In genomic region chr11:86802146-86802545, GRCh38 we compare ENCODE assay signal across 10 cellular contexts. TPM values are rescaled to one million over a fixed set of nuclear protein-coding genes. Genes with fewer than 3 reads are reported as not detected.
DNase-seq lines count a peak whose midpoint lies in the region; ATAC-seq and TF ChIP-seq lines count a peak whose summit lies in the region.
"Had no signal": no experiment of that assay in that cellular context is flagged by ENCODE, and none has a peak within 500 bp of the region (broad histone marks: within the 10 kb centered on the region; RNA-seq: fewer than 3 reads in every experiment).

No MANE protein-coding gene starts in this region.

- H3K9me3 ChIP-seq in SK-N-SH (no peaks in the 10 kb centered on the region), transverse colon (no peaks in the 10 kb centered on the region)

- H3K36me3 Mint-ChIP-seq in effector memory CD8-positive, alpha-beta T cell (ENCODE audit: insufficient read depth) = no peaks in the 10 kb centered on the region
- H3K36me3 Mint-ChIP-seq in natural killer cell = no peaks in the 10 kb centered on the region
- H3K36me3 Mint-ChIP-seq: stimulated activated memory B cell treated with anti-CD40 and anti-IgM and Interleukin-4, amounts not matched to agents 10 μg/mL and 1 μg/mL and 100 μg/mL, for 72 hours had no signal

- H3K27me3 Mint-ChIP-seq in effector memory CD8-positive, alpha-beta T cell = peaks cover 0 to 31% of the 10 kb centered on the region in 2 donors
- H3K27me3 Mint-ChIP-seq in natural killer cell (ENCODE audit: low read depth in 2 of 2) = no peaks in the 10 kb centered on the region

- TF ChIP-seq RAD21 in SK-N-SH (IDR thresholded peaks at IDR 0.05; ENCODE audit: low read length) = no peak

- H3K36me3 ChIP-seq in SK-N-SH (replicated peaks in 1 of 2; ENCODE audit: control insufficient read depth in 1 of 2, insufficient read depth in 2 of 2, low read length in 1 of 2) = peaks cover 26 to 44% of the 10 kb centered on the region in 2 experiments
- H3K36me3 ChIP-seq in transverse colon = no peaks in the 10 kb centered on the region

- H3K4me1 ChIP-seq in SK-N-SH (ENCODE audit: control insufficient read depth in 1 of 2, insufficient read depth in 2 of 2, low read depth in 1 of 2, low read length in 1 of 2) (peaks cover 6 to 30% of the 10 kb centered on the region in 2 experiments), transverse colon (peaks cover 4 to 43% (median 12%) of the 10 kb centered on the region in 4 donors)

- H3K27ac ChIP-seq in SK-N-SH (ENCODE audit: low read depth in 2 of 2, low read length in 1 of 2) (peak overlapping the region; percentile 60 to 93), transverse colon (peak overlapping the region; percentile 79 to 90 (median 86))

- 18% methylated on average over 5 of the region's 5 CpGs for WGBS in SK-N-SH (ENCODE audit: low lambda C conversion rate)
- 23 to 29% methylated on average over 5 of the region's 5 CpGs for WGBS in transverse colon (ENCODE audit: low coverage in 1 of 2), 2 donors

- no peak overlapping the region for H2AFZ ChIP-seq in SK-N-SH (ENCODE audit: low read depth)

- H3K9ac ChIP-seq in SK-N-SH = peak overlapping the region; percentile 99

- H3K4me3 ChIP-seq in SK-N-SH (ENCODE audit: low read depth in 2 of 2, low read length in 1 of 2) = peak overlapping the region; percentile 73 to 84
- peak overlapping the region in 3 of 4 donors; percentile 63 to 79 (median 77) for H3K4me3 ChIP-seq in transverse colon

- H3K79me2 ChIP-seq in SK-N-SH (ENCODE audit: insufficient read depth) = peaks cover 78% of the 10 kb centered on the region

- peak overlapping the region; percentile 81 to 85 for H3K4me3 Mint-ChIP-seq in effector memory CD8-positive, alpha-beta T cell
- H3K4me3 Mint-ChIP-seq in natural killer cell = peak overlapping the region; percentile 96
- H3K4me3 Mint-ChIP-seq: stimulated activated memory B cell treated with anti-CD40 and anti-IgM and Interleukin-4, amounts not matched to agents 10 μg/mL and 1 μg/mL and 100 μg/mL, for 72 hours had no signal

- H3K9me3 Mint-ChIP-seq in effector memory CD8-positive, alpha-beta T cell = no peaks in the 10 kb centered on the region
- H3K9me3 Mint-ChIP-seq in natural killer cell = no peaks in the 10 kb centered on the region
- H3K9me3 Mint-ChIP-seq: stimulated activated memory B cell treated with anti-CD40 and anti-IgM and Interleukin-4, amounts not matched to agents 10 μg/mL and 1 μg/mL and 100 μg/mL, for 72 hours had no signal

- H3K27me3 ChIP-seq in SK-N-SH (ENCODE audit: insufficient read depth) (no peaks in the 10 kb centered on the region), transverse colon (no peaks in the 10 kb centered on the region)

- H3K9me2 ChIP-seq in SK-N-SH = no peaks in the 10 kb centered on the region

- DNase-seq in SK-N-SH = no peak
- no peak for DNase-seq in effector memory CD8-positive, alpha-beta T cell
- DNase-seq in natural killer cell = no peak
- DNase-seq in transverse colon = no peak
- no peak for DNase-seq in iPS-NIHi7 (ENCODE audit: extremely low spot score)
- no peak for DNase-seq in NOMO-1 treated with dmso at 0.1 percent for 144 hours (lab: John Stamatoyannopoulos, UW; ENCODE audit: unreplicated experiment)
- DNase-seq: 8988T had no signal

- CTCF ChIA-PET in SK-N-SH (lab: Yijun Ruan, JAX) = interaction anchor here (0.7 to 6.4 kb wide), 9 partner anchors 10 to 346 kb away, joined by 3 to 32 read pairs (median 3); no protein-coding TSS in a partner anchor

- peak overlapping the region in 1 of 2 donors; percentile 84 for H3K27ac Mint-ChIP-seq in effector memory CD8-positive, alpha-beta T cell
- peak overlapping the region; percentile 88 to 95 for H3K27ac Mint-ChIP-seq in natural killer cell
- H3K27ac Mint-ChIP-seq: stimulated activated memory B cell treated with anti-CD40 and anti-IgM and Interleukin-4, amounts not matched to agents 10 μg/mL and 1 μg/mL and 100 μg/mL, for 72 hours had no signal

- H3K4me1 Mint-ChIP-seq in effector memory CD8-positive, alpha-beta T cell (ENCODE audit: low read depth in 2 of 2) = peaks cover 27 to 28% of the 10 kb centered on the region in 2 donors
- H3K4me1 Mint-ChIP-seq in natural killer cell = peaks cover 67 to 69% of the 10 kb centered on the region in 2 donors

- in situ Hi-C loops in transverse colon (cut with MboI; ENCODE audit: low pct_ligation_motif_present in 1 of 4, low pct_unique_long_range_greater_than_20kb in 1 of 4, low sequenced_read_pairs in 3 of 4) = loop anchor here in 1 of 4 donors (25.0 kb wide), 1 partner anchor 190 kb away; no protein-coding TSS in a partner anchor

- H4K20me1 ChIP-seq in SK-N-SH (ENCODE audit: insufficient read depth) = peaks cover 39% of the 10 kb centered on the region

- H3F3A ChIP-seq in SK-N-SH (replicated peaks; ENCODE audit: insufficient read depth) = peaks cover 64% of the 10 kb centered on the region

- POLR2A ChIA-PET in SK-N-SH (lab: Yijun Ruan, JAX) = no interaction called here

- peak overlapping the region; percentile 80 for H3K4me2 ChIP-seq in SK-N-SH

- TF ChIP-seq CTCF in SK-N-SH (IDR thresholded peaks at IDR 0.05) = no peak
- no peak for TF ChIP-seq CTCF in natural killer cell (IDR thresholded peaks at IDR 0.05)
- TF ChIP-seq CTCF in transverse colon (IDR thresholded peaks at IDR 0.05) = no peak

- TF ChIP-seq POLR2A in transverse colon (IDR thresholded peaks at IDR 0.05) = no peak

- ATAC-seq in SK-N-SH treated with all-trans-retinoic acid at 6 μM for 48 hours = no peak
- no peak for ATAC-seq in effector memory CD8-positive, alpha-beta T cell (replicated peaks)
- ATAC-seq in natural killer cell = no peak
- ATAC-seq in GM18511 (IDR thresholded peaks at IDR 0.05; ENCODE audit: unreplicated experiment) = no peak
- ATAC-seq: stimulated activated memory B cell treated with anti-CD40 and anti-IgM and Interleukin-4, amounts not matched to agents 10 μg/mL and 1 μg/mL and 100 μg/mL, for 72 hours had no signal

- no peak for TF ChIP-seq EP300 in SK-N-SH (IDR thresholded peaks at IDR 0.05; ENCODE audit: borderline replicate concordance in 1 of 2, low read depth in 1 of 2, low read length in 1 of 2)
- no peak for TF ChIP-seq EP300 in transverse colon (IDR thresholded peaks at IDR 0.05; ENCODE audit: low read depth)

- intact Hi-C loops in natural killer cell (cut with micrococcal nuclease) (loop anchor here (2.0 to 5.0 kb wide), 2 partner anchors 190 to 315 kb away; no protein-coding TSS in a partner anchor), transverse colon (cut with DNase I; ENCODE audit: low total_unique reads) (loop anchor here (5.0 to 10.0 kb wide), 2 partner anchors 135 to 177 kb away; no protein-coding TSS in a partner anchor)

TF ChIP-seq in SK-N-SH, 30 proteins besides CTCF, POLR2A, EP300 and RAD21:
- TF ChIP-seq, protein P1, sequence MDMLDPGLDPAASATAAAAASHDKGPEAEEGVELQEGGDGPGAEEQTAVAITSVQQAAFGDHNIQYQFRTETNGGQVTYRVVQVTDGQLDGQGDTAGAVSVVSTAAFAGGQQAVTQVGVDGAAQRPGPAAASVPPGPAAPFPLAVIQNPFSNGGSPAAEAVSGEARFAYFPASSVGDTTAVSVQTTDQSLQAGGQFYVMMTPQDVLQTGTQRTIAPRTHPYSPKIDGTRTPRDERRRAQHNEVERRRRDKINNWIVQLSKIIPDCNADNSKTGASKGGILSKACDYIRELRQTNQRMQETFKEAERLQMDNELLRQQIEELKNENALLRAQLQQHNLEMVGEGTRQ (IDR thresholded peaks at IDR 0.05; ENCODE audit: borderline replicate concordance, low read depth, low read length) = no peak
- TF ChIP-seq FOXM1 (IDR thresholded peaks at IDR 0.05; ENCODE audit: low read depth) (no peak), GABPA (IDR thresholded peaks at IDR 0.05; ENCODE audit: low read depth) (no peak)

TF ChIP-seq in SK-N-SH treated with all-trans-retinoic acid at 6 μM for 48 hours, 23 proteins besides CTCF, POLR2A, EP300 and RAD21:
- TF ChIP-seq ZFP30 (CRISPR knock-in tag; IDR thresholded peaks at IDR 0.05) = no peak
- TF ChIP-seq GLIS3 (CRISPR knock-in tag; IDR thresholded peaks at IDR 0.05) = no peak
- TF ChIP-seq ARNTL (CRISPR knock-in tag; IDR thresholded peaks at IDR 0.05; ENCODE audit: borderline replicate concordance, low read depth) = no peak
- TF ChIP-seq BACH2 (CRISPR knock-in tag; IDR thresholded peaks at IDR 0.05; ENCODE audit: borderline replicate concordance) = no peak
- TF ChIP-seq ZC3H10 (CRISPR knock-in tag; IDR thresholded peaks at IDR 0.05) = no peak
- TF ChIP-seq RARB (CRISPR knock-in tag; IDR thresholded peaks at IDR 0.05) = no peak
- no peak for TF ChIP-seq TCF4 (CRISPR knock-in tag; IDR thresholded peaks at IDR 0.05; ENCODE audit: borderline replicate concordance)

RNA-seq across cellular contexts. Expression of gene PRSS23, which starts 1.8 kb away (rescaled TPM):
- polyA plus RNA-seq in SK-N-SH (2012; rRNA removed) = 326 and 429 TPM in 2 replicates
- 346 and 361 TPM in 2 replicates for polyA plus RNA-seq in SK-N-SH (2012; cell fraction: cytosol; rRNA removed)
- polyA plus RNA-seq in SK-N-SH (2012; cell fraction: nucleus; rRNA removed) = 89.2 and 204 TPM in 2 replicates
- total RNA-seq in natural killer cell = 10 to 100 TPM; 79.3 to 96.5 (median 84.3) TPM
- 100 to 1,000 TPM in 1 of 4 donors, 10 to 100 TPM in 3; 48.8 to 220 (median 49.7) TPM for total RNA-seq in transverse colon
